Comparison of ENCODE assay signal across 2 cellular contexts in the genomic region with DNA sequence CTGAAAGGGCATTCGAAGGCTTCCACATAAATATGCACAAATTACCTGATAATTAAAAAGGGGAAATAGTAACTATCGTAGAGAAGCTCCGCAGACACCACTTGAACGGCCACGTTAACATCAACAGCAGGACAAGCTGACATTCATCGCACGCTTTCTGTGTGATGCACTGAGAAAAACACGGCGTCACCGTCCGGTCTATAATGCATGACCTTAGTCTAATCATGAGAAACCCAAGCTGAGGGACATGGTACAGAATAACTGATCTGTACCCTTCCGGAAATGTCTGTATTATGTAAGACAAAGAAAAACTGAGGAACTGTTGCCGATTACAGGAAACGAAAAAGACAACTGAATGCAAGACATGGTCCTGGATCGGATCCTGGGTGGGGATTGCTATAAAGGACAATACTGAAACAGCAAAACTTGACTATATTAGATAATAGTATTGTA.
TF ChIP-seq lines count a peak whose summit lies in the region.

No MANE protein-coding gene starts in this region.

TF ChIP-seq in K562, 482 proteins besides CTCF, POLR2A, EP300 and RAD21 (continues in another document):
- no peak for TF ChIP-seq LARP7 (IDR thresholded peaks at IDR 0.05)
- TF ChIP-seq EP400 (IDR thresholded peaks at IDR 0.05): no peak
- no peak for TF ChIP-seq MAFK (IDR thresholded peaks at IDR 0.05; ENCODE audit: low read length)
- no peak for TF ChIP-seq MTA2 (IDR thresholded peaks at IDR 0.05; ENCODE audit: low read depth)
- no peak for TF ChIP-seq ELF1 (tag; IDR thresholded peaks at IDR 0.05)
- no peak for TF ChIP-seq ZNF324 (CRISPR knock-in tag; IDR thresholded peaks at IDR 0.05)
- TF ChIP-seq ETS2 (tag; IDR thresholded peaks at IDR 0.05; ENCODE audit: borderline replicate concordance, poor library complexity, severe bottlenecking): no peak
- peak; percentile 48; the same call in 1 of the 2 replicates for TF ChIP-seq FOXJ2 (tag; IDR thresholded peaks at IDR 0.05)
- no peak for TF ChIP-seq NFYB (IDR thresholded peaks at IDR 0.05; ENCODE audit: extremely low read depth, insufficient read length)
- no peak for TF ChIP-seq PHF20 (IDR thresholded peaks at IDR 0.05; ENCODE audit: partially characterized antibody)
- TF ChIP-seq ZNF316 (IDR thresholded peaks at IDR 0.05): no peak
- TF ChIP-seq, protein P1, sequence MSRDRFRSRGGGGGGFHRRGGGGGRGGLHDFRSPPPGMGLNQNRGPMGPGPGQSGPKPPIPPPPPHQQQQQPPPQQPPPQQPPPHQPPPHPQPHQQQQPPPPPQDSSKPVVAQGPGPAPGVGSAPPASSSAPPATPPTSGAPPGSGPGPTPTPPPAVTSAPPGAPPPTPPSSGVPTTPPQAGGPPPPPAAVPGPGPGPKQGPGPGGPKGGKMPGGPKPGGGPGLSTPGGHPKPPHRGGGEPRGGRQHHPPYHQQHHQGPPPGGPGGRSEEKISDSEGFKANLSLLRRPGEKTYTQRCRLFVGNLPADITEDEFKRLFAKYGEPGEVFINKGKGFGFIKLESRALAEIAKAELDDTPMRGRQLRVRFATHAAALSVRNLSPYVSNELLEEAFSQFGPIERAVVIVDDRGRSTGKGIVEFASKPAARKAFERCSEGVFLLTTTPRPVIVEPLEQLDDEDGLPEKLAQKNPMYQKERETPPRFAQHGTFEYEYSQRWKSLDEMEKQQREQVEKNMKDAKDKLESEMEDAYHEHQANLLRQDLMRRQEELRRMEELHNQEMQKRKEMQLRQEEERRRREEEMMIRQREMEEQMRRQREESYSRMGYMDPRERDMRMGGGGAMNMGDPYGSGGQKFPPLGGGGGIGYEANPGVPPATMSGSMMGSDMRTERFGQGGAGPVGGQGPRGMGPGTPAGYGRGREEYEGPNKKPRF (IDR thresholded peaks at IDR 0.05; ENCODE audit: low read depth, low read length): no peak
- TF ChIP-seq ZNF764 (CRISPR knock-in tag; IDR thresholded peaks at IDR 0.05; ENCODE audit: low read depth): no peak
- TF ChIP-seq MCM2 (IDR thresholded peaks at IDR 0.05; ENCODE audit: low read depth): no peak
- no peak for TF ChIP-seq CBX1 (IDR thresholded peaks at IDR 0.05; ENCODE audit: low read depth)
- TF ChIP-seq L3MBTL2 (IDR thresholded peaks at IDR 0.05): no peak
- TF ChIP-seq POLR2H (tag; IDR thresholded peaks at IDR 0.05; ENCODE audit: low read depth): peak; percentile 75; the same call in 1 of the 2 replicates
- no peak for TF ChIP-seq ZNF609 (CRISPR knock-in tag; IDR thresholded peaks at IDR 0.05; ENCODE audit: borderline replicate concordance)
- no peak for TF ChIP-seq ZNF140 (CRISPR knock-in tag; IDR thresholded peaks at IDR 0.05)
- peak; percentile 15; the same call in 1 of the 2 replicates for TF ChIP-seq SMAD4 (CRISPR knock-in tag; conservative IDR thresholded peaks at IDR 0.05)
- TF ChIP-seq DMBX1 (CRISPR knock-in tag; IDR thresholded peaks at IDR 0.05; ENCODE audit: borderline replicate concordance): no peak; the same call in 1 of the 2 replicates
- TF ChIP-seq IFI16 (CRISPR knock-in tag; IDR thresholded peaks at IDR 0.05): no peak
- TF ChIP-seq ZBTB49 (CRISPR knock-in tag; IDR thresholded peaks at IDR 0.05; ENCODE audit: borderline replicate concordance): no peak
- TF ChIP-seq CGGBP1 (CRISPR knock-in tag; IDR thresholded peaks at IDR 0.05): 0 out of 2 replicates have a peak, but pooled peaks have one; percentile 31

TF ChIP-seq in HepG2, 621 proteins besides CTCF, POLR2A, EP300 and RAD21 (continues in another document):
- TF ChIP-seq NCOA1 (CRISPR knock-in tag; IDR thresholded peaks at IDR 0.05) (no peak), ZNF367 (CRISPR knock-in tag; IDR thresholded peaks at IDR 0.05; ENCODE audit: borderline replicate concordance) (0 out of 2 replicates have a peak, but pooled peaks have one; percentile 33), NCOA2 (CRISPR knock-in tag; IDR thresholded peaks at IDR 0.05) (0 out of 2 replicates have a peak, but pooled peaks have one; percentile 21), ELF3 (CRISPR knock-in tag; IDR thresholded peaks at IDR 0.05) (peak; percentile 71), GATAD2A (CRISPR knock-in tag; IDR thresholded peaks at IDR 0.05) (peak; percentile 56), MED1 (CRISPR knock-in tag; IDR thresholded peaks at IDR 0.05) (peak; percentile 70), TARDBP (CRISPR knock-in tag; IDR thresholded peaks at IDR 0.05) (0 out of 2 replicates have a peak, but pooled peaks have one; percentile 30), NR2F6 (IDR thresholded peaks at IDR 0.05) (peak; percentile 28; the same call in 1 of the 2 replicates), NR2F6 (CRISPR knock-in tag; IDR thresholded peaks at IDR 0.05) (peak; percentile 37; the same call in 1 of the 2 replicates), MIXL1 (CRISPR knock-in tag; IDR thresholded peaks at IDR 0.05) (peak; percentile 67), ZNF614 (CRISPR knock-in tag; IDR thresholded peaks at IDR 0.05; ENCODE audit: borderline replicate concordance) (peak; percentile 69; the same call in 1 of the 2 replicates), HMG20B (CRISPR knock-in tag; conservative IDR thresholded peaks at IDR 0.05) (0 out of 2 replicates have a peak, but pooled peaks have one; percentile 38), ZNF136 (CRISPR knock-in tag; IDR thresholded peaks at IDR 0.05; ENCODE audit: low read depth) (peak; percentile 80; the same call in 1 of the 2 replicates), EHMT2 (IDR thresholded peaks at IDR 0.05; ENCODE audit: borderline replicate concordance, low read depth, low read length) (no peak), SAP130 (CRISPR knock-in tag; IDR thresholded peaks at IDR 0.05; ENCODE audit: low read depth) (peak; percentile 23), STAG1 (CRISPR knock-in tag; IDR thresholded peaks at IDR 0.05) (no peak), HNF1B (CRISPR knock-in tag; IDR thresholded peaks at IDR 0.05) (peak; percentile 13; the same call in 1 of the 2 replicates), RFX3 (CRISPR knock-in tag; IDR thresholded peaks at IDR 0.05) (0 out of 2 replicates have a peak, but pooled peaks have one; percentile 6), ARID5B (CRISPR knock-in tag; IDR thresholded peaks at IDR 0.05) (peak; percentile 55), FOXK2 (IDR thresholded peaks at IDR 0.05) (peak; percentile 47; the same call in 1 of the 2 replicates), ETV5 (CRISPR knock-in tag; IDR thresholded peaks at IDR 0.05; ENCODE audit: borderline replicate concordance) (peak; percentile 91; the same call in 1 of the 2 replicates), FOXJ3 (CRISPR knock-in tag; IDR thresholded peaks at IDR 0.05; ENCODE audit: borderline replicate concordance) (peak; percentile 52; the same call in 1 of the 2 replicates), FOXP4 (CRISPR knock-in tag; IDR thresholded peaks at IDR 0.05) (0 out of 2 replicates have a peak, but pooled peaks have one; percentile 22), RELA (CRISPR knock-in tag; IDR thresholded peaks at IDR 0.05) (0 out of 2 replicates have a peak, but pooled peaks have one; percentile 17), SALL2 (CRISPR knock-in tag; IDR thresholded peaks at IDR 0.05) (no peak), HMG20A (CRISPR knock-in tag; IDR thresholded peaks at IDR 0.05; ENCODE audit: borderline replicate concordance) (peak; percentile 40; the same call in 1 of the 2 replicates), ZNF557 (CRISPR knock-in tag; IDR thresholded peaks at IDR 0.05) (no peak), HNRNPLL (IDR thresholded peaks at IDR 0.05; ENCODE audit: low read depth, low read length, poor library complexity, severe bottlenecking) (no peak), SPEN (CRISPR knock-in tag; IDR thresholded peaks at IDR 0.05; ENCODE audit: low read depth) (peak; percentile 15; the same call in 1 of the 2 replicates), ZNF792 (CRISPR knock-in tag; IDR thresholded peaks at IDR 0.05) (0 out of 2 replicates have a peak, but pooled peaks have one; percentile 5), HOXD1 (CRISPR knock-in tag; IDR thresholded peaks at IDR 0.05) (no peak), ATF1 (CRISPR knock-in tag; IDR thresholded peaks at IDR 0.05) (peak; percentile 57; the same call in 1 of the 2 replicates), ZBTB42 (CRISPR knock-in tag; IDR thresholded peaks at IDR 0.05) (no peak), LCORL (IDR thresholded peaks at IDR 0.05) (no peak), LCORL (CRISPR knock-in tag; IDR thresholded peaks at IDR 0.05) (0 out of 2 replicates have a peak, but pooled peaks have one; percentile 6), CBFB (CRISPR knock-in tag; IDR thresholded peaks at IDR 0.05) (no peak; the same call in 1 of the 2 replicates), KAT7 (CRISPR knock-in tag; IDR thresholded peaks at IDR 0.05; ENCODE audit: borderline replicate concordance) (no peak), ZC3H4 (CRISPR knock-in tag; IDR thresholded peaks at IDR 0.05; ENCODE audit: borderline replicate concordance) (0 out of 2 replicates have a peak, but pooled peaks have one; percentile 48), CBX2 (IDR thresholded peaks at IDR 0.05; ENCODE audit: low read depth, low read length) (no peak), CBX2 (CRISPR knock-in tag; IDR thresholded peaks at IDR 0.05; ENCODE audit: low read depth) (no peak), SIX1 (CRISPR knock-in tag; IDR thresholded peaks at IDR 0.05; ENCODE audit: borderline replicate concordance) (peak; percentile 15; the same call in 1 of the 2 replicates), NFIC (IDR thresholded peaks at IDR 0.05; ENCODE audit: low read length) (0 out of 2 replicates have a peak, but pooled peaks have one; percentile 39)
- TF ChIP-seq, protein P2, sequence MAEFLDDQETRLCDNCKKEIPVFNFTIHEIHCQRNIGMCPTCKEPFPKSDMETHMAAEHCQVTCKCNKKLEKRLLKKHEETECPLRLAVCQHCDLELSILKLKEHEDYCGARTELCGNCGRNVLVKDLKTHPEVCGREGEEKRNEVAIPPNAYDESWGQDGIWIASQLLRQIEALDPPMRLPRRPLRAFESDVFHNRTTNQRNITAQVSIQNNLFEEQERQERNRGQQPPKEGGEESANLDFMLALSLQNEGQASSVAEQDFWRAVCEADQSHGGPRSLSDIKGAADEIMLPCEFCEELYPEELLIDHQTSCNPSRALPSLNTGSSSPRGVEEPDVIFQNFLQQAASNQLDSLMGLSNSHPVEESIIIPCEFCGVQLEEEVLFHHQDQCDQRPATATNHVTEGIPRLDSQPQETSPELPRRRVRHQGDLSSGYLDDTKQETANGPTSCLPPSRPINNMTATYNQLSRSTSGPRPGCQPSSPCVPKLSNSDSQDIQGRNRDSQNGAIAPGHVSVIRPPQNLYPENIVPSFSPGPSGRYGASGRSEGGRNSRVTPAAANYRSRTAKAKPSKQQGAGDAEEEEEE (CRISPR knock-in tag; IDR thresholded peaks at IDR 0.05; ENCODE audit: borderline replicate concordance): peak; percentile 11; the same call in 1 of the 2 replicates
- TF ChIP-seq, protein P3, sequence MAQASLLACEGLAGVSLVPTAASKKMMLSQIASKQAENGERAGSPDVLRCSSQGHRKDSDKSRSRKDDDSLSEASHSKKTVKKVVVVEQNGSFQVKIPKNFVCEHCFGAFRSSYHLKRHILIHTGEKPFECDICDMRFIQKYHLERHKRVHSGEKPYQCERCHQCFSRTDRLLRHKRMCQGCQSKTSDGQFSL (CRISPR knock-in tag; IDR thresholded peaks at IDR 0.05): no peak
- TF ChIP-seq, protein P4, sequence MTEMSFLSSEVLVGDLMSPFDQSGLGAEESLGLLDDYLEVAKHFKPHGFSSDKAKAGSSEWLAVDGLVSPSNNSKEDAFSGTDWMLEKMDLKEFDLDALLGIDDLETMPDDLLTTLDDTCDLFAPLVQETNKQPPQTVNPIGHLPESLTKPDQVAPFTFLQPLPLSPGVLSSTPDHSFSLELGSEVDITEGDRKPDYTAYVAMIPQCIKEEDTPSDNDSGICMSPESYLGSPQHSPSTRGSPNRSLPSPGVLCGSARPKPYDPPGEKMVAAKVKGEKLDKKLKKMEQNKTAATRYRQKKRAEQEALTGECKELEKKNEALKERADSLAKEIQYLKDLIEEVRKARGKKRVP (CRISPR knock-in tag; IDR thresholded peaks at IDR 0.05): no peak; a peak in 1 of 4 replicates
